In genomic region chr6:34696739-34697543, GRCh38 we compare ENCODE assay signal across 1 cellular context.
TF ChIP-seq lines count a peak whose summit lies in the region.

TSS of gene ILRUN (minus strand) at chr6:34696767. CDS start at chr6:34696603, 164 bp downstream.

TF ChIP-seq in SK-N-SH, 30 proteins besides CTCF, POLR2A, EP300 and RAD21 (continued from another document):
- no peak for TF ChIP-seq JUND (IDR thresholded peaks at IDR 0.05)
- no peak; the same call in 1 of the 2 replicates for TF ChIP-seq RCOR1 (IDR thresholded peaks at IDR 0.05; ENCODE audit: low read length)
- no peak for TF ChIP-seq IRF3 (IDR thresholded peaks at IDR 0.05; ENCODE audit: low read depth, low read length)
- peak; percentile 74 for TF ChIP-seq ELF1 (IDR thresholded peaks at IDR 0.05)
- no peak; the same call in 1 of the 2 replicates for TF ChIP-seq FOSL2 (IDR thresholded peaks at IDR 0.05; ENCODE audit: borderline replicate concordance, low read depth)
- TF ChIP-seq MAX (IDR thresholded peaks at IDR 0.05; ENCODE audit: low read depth): peak; percentile 51; the same call in 1 of the 2 replicates
- TF ChIP-seq SIN3A (IDR thresholded peaks at IDR 0.05; ENCODE audit: borderline replicate concordance, low read depth, low read length): no peak
- TF ChIP-seq MXI1 (IDR thresholded peaks at IDR 0.05; ENCODE audit: low read depth, low read length): no peak; the same call in 1 of the 2 replicates
- peak; percentile 83 for TF ChIP-seq POLR2AphosphoS5 (IDR thresholded peaks at IDR 0.05; ENCODE audit: low read depth, low read length)
- no peak for TF ChIP-seq SMC3 (IDR thresholded peaks at IDR 0.05; ENCODE audit: low read depth, low read length)
